23 cellular contexts compared by ENCODE assay signal in genomic region chr20:11529046-11529445, GRCh38.
DNase-seq lines count a peak whose midpoint lies in the region; FAIRE-seq and TF ChIP-seq lines count a peak whose summit lies in the region.
"Had no signal": no experiment of that assay in that cellular context is flagged by ENCODE, and none has a peak within 500 bp of the region (broad histone marks: within the 10 kb centered on the region; RNA-seq: fewer than 3 reads in every experiment).

No MANE protein-coding gene starts in this region.

- H3K79me2 ChIP-seq in keratinocyte (ENCODE audit: control insufficient read depth, insufficient read depth, low read length), result no peaks in the 10 kb centered on the region

- H4K20me1 ChIP-seq in keratinocyte (ENCODE audit: control insufficient read depth, extremely low read depth, insufficient read depth, low read length), result no peaks in the 10 kb centered on the region

- in situ Hi-C loops in G401 (cut with HindIII; ENCODE audit: low sequenced_read_pairs), result no loop called here

- no peaks in the 10 kb centered on the region for H3K9me3 ChIP-seq in keratinocyte (ENCODE audit: control insufficient read depth, low read depth, low read length)
- H3K9me3 ChIP-seq: BE2C, SJCRH30 had no signal

- no peak overlapping the region for H2AFZ ChIP-seq in keratinocyte (ENCODE audit: control insufficient read depth, low read length)

- DNase-seq in DMS53 (lab: John Stamatoyannopoulos, UW) (peak; percentile 19), DMS53 treated with DMSO at 0.1 percent for 48 hours (lab: John Stamatoyannopoulos, UW; ENCODE audit: unreplicated experiment) (no peak), bronchial epithelial cell (ENCODE audit: low read depth) (peak; percentile 76), keratinocyte (ENCODE audit: low read depth, low spot score) (no peak), AG08395 (ENCODE audit: low spot score) (no peak), G401 (ENCODE audit: low spot score) (no peak)
- DNase-seq in activated CD4-positive, alpha-beta T cell treated with anti-CD3 and anti-CD28 coated beads for 1 hour, result no peak
- DNase-seq: BE2C; DMS153; GOT3; HCEC 1CT; NCI-H1105 treated with DMSO at 0.1 percent for 48 hours; NCI-H146; NCI-H1930; NCI-H2107; NCI-H446 treated with DMSO at 0.1 percent for 48 hours; NCI-H526; NCI-H82; NK-92 treated with Interleukin-12 subunit alpha and Interleukin-12 subunit beta, amount 100 ng/mL, for 24 hours; PC-3; SJCRH30 had no signal

- dilution Hi-C loops in keratinocyte (cut with MboI; ENCODE audit: extremely low pct_ligation_motif_present, low sequenced_read_pairs), result no loop called here

- TF ChIP-seq CTCF in bronchial epithelial cell (IDR thresholded peaks at IDR 0.05; ENCODE audit: insufficient read depth, low read length, severe bottlenecking) (no peak), keratinocyte (optimal IDR thresholded peaks at IDR 0.05 in 1 of 3, IDR thresholded peaks at IDR 0.05 in 1 of 3, conservative IDR thresholded peaks at IDR 0.05 in 1 of 3; ENCODE audit: extremely low read depth in 1 of 3, insufficient read depth in 2 of 3, low read length in 3 of 3) (no peak)

- H3K27me3 ChIP-seq in bronchial epithelial cell (ENCODE audit: control insufficient read depth, insufficient read depth, low read length) (no peaks in the 10 kb centered on the region), keratinocyte (ENCODE audit: control insufficient read depth, extremely low read depth, insufficient read depth, low read length) (no peaks in the 10 kb centered on the region)
- H3K27me3 ChIP-seq: BE2C, SJCRH30 had no signal

- no peak overlapping the region for H3K27ac ChIP-seq in keratinocyte (ENCODE audit: control insufficient read depth, insufficient read depth, low read length)
- H3K27ac ChIP-seq: 22Rv1, SJCRH30 had no signal

- H3K36me3 ChIP-seq in bronchial epithelial cell (ENCODE audit: control insufficient read depth, insufficient read depth, low read length) (no peaks in the 10 kb centered on the region), keratinocyte (ENCODE audit: control insufficient read depth in 2 of 2, extremely low read depth in 1 of 2, insufficient read depth in 2 of 2, low read length in 2 of 2) (no peaks in the 10 kb centered on the region)
- H3K36me3 ChIP-seq: BE2C, SJCRH30 had no signal

- H3K4me1 ChIP-seq in keratinocyte (ENCODE audit: control insufficient read depth, extremely low read depth, insufficient read depth, low read length), result peaks cover 5% of the 10 kb centered on the region
- H3K4me1 ChIP-seq: BE2C, SJCRH30 had no signal

- FAIRE-seq in bronchial epithelial cell (lab: Jason Lieb, UNC) (no peak), keratinocyte (lab: Jason Lieb, UNC) (peak; percentile 89)
- FAIRE-seq: G401.6 had no signal

- H3K4me2 ChIP-seq in keratinocyte (ENCODE audit: control insufficient read depth, extremely low read depth, insufficient read depth, low read depth, low read length), result no peak overlapping the region

- no peak overlapping the region for H3K9ac ChIP-seq in keratinocyte (ENCODE audit: control insufficient read depth, extremely low read depth, insufficient read depth, low read length)

- H3K9me1 ChIP-seq in keratinocyte (ENCODE audit: control insufficient read depth, extremely low read depth, insufficient read depth, low read length), result no peaks in the 10 kb centered on the region

- H3K4me3 ChIP-seq in bronchial epithelial cell (ENCODE audit: low read depth, low read length) (no peak overlapping the region), keratinocyte (ENCODE audit: control insufficient read depth in 2 of 3, extremely low read depth in 1 of 3, insufficient read depth in 2 of 3, low read depth in 1 of 3, low read length in 3 of 3) (no peak overlapping the region)
- H3K4me3 ChIP-seq: SJCRH30 had no signal

Comparison
In these comparisons a context has a peak if more than half of its experiments do, and no peak if none do; other contexts are left out.
1. DNase-seq: peak in DMS53 (single experiment) and bronchial epithelial cell (single experiment); none in DMS53 treated with DMSO at 0.1 percent for 48 hours (single experiment), keratinocyte (single experiment), AG08395 (single experiment), activated CD4-positive, alpha-beta T cell treated with anti-CD3 and anti-CD28 coated beads for 1 hour (single experiment) and G401 (single experiment).